Comparison of ENCODE assay signal across 1 cellular context in the genomic region with DNA sequence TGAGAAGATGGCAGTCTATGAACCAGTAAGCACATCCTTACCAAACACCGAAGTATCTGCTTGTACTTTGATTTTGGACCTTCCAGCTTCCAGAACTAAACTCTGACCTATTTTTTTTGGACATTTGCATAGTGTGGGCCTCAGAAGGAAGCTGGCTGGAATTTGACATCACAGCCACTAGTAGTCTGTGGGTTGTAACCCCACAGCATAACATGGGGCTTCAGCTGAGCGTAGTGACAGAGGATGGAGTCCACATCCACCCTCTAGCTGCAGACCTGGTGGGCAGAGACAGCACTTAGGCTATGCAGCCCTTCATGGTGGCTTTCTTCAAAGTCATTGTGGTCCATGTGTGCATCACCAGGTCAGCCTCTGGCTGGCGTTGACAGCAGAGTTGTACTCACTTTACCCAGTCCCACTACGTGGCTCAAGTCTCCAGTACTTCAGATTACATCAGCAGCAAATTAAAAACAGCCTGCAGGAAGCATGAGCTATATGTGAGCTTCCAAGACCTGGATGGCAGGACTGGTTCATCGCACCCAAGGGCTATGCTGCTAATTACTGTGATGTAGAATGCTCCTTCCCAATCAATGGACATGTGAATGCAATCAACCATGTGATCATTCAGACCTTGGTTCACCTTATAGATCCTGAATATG.
TF ChIP-seq lines count a peak whose summit lies in the region.

No MANE protein-coding gene starts in this region.

TF ChIP-seq in K562, 482 proteins besides CTCF, POLR2A, EP300 and RAD21 (continued from another document and continues in another):
- TF ChIP-seq, protein P1, sequence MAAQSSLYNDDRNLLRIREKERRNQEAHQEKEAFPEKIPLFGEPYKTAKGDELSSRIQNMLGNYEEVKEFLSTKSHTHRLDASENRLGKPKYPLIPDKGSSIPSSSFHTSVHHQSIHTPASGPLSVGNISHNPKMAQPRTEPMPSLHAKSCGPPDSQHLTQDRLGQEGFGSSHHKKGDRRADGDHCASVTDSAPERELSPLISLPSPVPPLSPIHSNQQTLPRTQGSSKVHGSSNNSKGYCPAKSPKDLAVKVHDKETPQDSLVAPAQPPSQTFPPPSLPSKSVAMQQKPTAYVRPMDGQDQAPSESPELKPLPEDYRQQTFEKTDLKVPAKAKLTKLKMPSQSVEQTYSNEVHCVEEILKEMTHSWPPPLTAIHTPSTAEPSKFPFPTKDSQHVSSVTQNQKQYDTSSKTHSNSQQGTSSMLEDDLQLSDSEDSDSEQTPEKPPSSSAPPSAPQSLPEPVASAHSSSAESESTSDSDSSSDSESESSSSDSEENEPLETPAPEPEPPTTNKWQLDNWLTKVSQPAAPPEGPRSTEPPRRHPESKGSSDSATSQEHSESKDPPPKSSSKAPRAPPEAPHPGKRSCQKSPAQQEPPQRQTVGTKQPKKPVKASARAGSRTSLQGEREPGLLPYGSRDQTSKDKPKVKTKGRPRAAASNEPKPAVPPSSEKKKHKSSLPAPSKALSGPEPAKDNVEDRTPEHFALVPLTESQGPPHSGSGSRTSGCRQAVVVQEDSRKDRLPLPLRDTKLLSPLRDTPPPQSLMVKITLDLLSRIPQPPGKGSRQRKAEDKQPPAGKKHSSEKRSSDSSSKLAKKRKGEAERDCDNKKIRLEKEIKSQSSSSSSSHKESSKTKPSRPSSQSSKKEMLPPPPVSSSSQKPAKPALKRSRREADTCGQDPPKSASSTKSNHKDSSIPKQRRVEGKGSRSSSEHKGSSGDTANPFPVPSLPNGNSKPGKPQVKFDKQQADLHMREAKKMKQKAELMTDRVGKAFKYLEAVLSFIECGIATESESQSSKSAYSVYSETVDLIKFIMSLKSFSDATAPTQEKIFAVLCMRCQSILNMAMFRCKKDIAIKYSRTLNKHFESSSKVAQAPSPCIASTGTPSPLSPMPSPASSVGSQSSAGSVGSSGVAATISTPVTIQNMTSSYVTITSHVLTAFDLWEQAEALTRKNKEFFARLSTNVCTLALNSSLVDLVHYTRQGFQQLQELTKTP (IDR thresholded peaks at IDR 0.05; ENCODE audit: low read depth in 1 of 2, partially characterized antibody in 2 of 2), result no peak
- TF ChIP-seq ATF1 (CRISPR knock-in tag; IDR thresholded peaks at IDR 0.05), result 0 out of 2 replicates have a peak, but pooled peaks have one; percentile 3
- no peak for TF ChIP-seq ATF1 (tag; IDR thresholded peaks at IDR 0.05)
- no peak for TF ChIP-seq ZBTB17 (CRISPR knock-in tag; IDR thresholded peaks at IDR 0.05)
- TF ChIP-seq ZNF408 (CRISPR knock-in tag; IDR thresholded peaks at IDR 0.05; ENCODE audit: low read depth), result no peak
- TF ChIP-seq ZNF12 (CRISPR knock-in tag; IDR thresholded peaks at IDR 0.05), result no peak
- TF ChIP-seq ZNF143 (CRISPR knock-in tag; IDR thresholded peaks at IDR 0.05), result no peak
- no peak for TF ChIP-seq ILF3 (IDR thresholded peaks at IDR 0.05; ENCODE audit: borderline replicate concordance)
- no peak for TF ChIP-seq NFATC3 (IDR thresholded peaks at IDR 0.05)
- TF ChIP-seq, protein P2, sequence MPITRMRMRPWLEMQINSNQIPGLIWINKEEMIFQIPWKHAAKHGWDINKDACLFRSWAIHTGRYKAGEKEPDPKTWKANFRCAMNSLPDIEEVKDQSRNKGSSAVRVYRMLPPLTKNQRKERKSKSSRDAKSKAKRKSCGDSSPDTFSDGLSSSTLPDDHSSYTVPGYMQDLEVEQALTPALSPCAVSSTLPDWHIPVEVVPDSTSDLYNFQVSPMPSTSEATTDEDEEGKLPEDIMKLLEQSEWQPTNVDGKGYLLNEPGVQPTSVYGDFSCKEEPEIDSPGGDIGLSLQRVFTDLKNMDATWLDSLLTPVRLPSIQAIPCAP (CRISPR knock-in tag; IDR thresholded peaks at IDR 0.05; ENCODE audit: borderline replicate concordance), result no peak
- TF ChIP-seq, protein P3, sequence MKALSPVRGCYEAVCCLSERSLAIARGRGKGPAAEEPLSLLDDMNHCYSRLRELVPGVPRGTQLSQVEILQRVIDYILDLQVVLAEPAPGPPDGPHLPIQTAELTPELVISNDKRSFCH (CRISPR knock-in tag; IDR thresholded peaks at IDR 0.05), result no peak
- TF ChIP-seq, protein P3 (tag; IDR thresholded peaks at IDR 0.05), result peak; percentile 48; the same call in 1 of the 2 replicates
- TF ChIP-seq, protein P4, sequence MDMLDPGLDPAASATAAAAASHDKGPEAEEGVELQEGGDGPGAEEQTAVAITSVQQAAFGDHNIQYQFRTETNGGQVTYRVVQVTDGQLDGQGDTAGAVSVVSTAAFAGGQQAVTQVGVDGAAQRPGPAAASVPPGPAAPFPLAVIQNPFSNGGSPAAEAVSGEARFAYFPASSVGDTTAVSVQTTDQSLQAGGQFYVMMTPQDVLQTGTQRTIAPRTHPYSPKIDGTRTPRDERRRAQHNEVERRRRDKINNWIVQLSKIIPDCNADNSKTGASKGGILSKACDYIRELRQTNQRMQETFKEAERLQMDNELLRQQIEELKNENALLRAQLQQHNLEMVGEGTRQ (CRISPR knock-in tag; IDR thresholded peaks at IDR 0.05), result peak; percentile 37; the same call in 1 of the 2 replicates
- no peak for TF ChIP-seq CEBPB (tag; IDR thresholded peaks at IDR 0.05)
- TF ChIP-seq, protein P5, sequence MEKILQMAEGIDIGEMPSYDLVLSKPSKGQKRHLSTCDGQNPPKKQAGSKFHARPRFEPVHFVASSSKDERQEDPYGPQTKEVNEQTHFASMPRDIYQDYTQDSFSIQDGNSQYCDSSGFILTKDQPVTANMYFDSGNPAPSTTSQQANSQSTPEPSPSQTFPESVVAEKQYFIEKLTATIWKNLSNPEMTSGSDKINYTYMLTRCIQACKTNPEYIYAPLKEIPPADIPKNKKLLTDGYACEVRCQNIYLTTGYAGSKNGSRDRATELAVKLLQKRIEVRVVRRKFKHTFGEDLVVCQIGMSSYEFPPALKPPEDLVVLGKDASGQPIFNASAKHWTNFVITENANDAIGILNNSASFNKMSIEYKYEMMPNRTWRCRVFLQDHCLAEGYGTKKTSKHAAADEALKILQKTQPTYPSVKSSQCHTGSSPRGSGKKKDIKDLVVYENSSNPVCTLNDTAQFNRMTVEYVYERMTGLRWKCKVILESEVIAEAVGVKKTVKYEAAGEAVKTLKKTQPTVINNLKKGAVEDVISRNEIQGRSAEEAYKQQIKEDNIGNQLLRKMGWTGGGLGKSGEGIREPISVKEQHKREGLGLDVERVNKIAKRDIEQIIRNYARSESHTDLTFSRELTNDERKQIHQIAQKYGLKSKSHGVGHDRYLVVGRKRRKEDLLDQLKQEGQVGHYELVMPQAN (IDR thresholded peaks at IDR 0.05; ENCODE audit: borderline replicate concordance), result no peak
- no peak for TF ChIP-seq ZNF146 (CRISPR knock-in tag; IDR thresholded peaks at IDR 0.05; ENCODE audit: unreplicated experiment)
- TF ChIP-seq, protein P6, sequence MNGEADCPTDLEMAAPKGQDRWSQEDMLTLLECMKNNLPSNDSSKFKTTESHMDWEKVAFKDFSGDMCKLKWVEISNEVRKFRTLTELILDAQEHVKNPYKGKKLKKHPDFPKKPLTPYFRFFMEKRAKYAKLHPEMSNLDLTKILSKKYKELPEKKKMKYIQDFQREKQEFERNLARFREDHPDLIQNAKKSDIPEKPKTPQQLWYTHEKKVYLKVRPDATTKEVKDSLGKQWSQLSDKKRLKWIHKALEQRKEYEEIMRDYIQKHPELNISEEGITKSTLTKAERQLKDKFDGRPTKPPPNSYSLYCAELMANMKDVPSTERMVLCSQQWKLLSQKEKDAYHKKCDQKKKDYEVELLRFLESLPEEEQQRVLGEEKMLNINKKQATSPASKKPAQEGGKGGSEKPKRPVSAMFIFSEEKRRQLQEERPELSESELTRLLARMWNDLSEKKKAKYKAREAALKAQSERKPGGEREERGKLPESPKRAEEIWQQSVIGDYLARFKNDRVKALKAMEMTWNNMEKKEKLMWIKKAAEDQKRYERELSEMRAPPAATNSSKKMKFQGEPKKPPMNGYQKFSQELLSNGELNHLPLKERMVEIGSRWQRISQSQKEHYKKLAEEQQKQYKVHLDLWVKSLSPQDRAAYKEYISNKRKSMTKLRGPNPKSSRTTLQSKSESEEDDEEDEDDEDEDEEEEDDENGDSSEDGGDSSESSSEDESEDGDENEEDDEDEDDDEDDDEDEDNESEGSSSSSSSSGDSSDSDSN (IDR thresholded peaks at IDR 0.05; ENCODE audit: borderline replicate concordance in 1 of 2, low read depth in 2 of 2, low read length in 2 of 2), result no peak
- TF ChIP-seq CREB1 (IDR thresholded peaks at IDR 0.05), result no peak
- TF ChIP-seq CREB1 (CRISPR knock-in tag; IDR thresholded peaks at IDR 0.05), result 0 out of 2 replicates have a peak, but pooled peaks have one; percentile 46
- TF ChIP-seq, protein P7, sequence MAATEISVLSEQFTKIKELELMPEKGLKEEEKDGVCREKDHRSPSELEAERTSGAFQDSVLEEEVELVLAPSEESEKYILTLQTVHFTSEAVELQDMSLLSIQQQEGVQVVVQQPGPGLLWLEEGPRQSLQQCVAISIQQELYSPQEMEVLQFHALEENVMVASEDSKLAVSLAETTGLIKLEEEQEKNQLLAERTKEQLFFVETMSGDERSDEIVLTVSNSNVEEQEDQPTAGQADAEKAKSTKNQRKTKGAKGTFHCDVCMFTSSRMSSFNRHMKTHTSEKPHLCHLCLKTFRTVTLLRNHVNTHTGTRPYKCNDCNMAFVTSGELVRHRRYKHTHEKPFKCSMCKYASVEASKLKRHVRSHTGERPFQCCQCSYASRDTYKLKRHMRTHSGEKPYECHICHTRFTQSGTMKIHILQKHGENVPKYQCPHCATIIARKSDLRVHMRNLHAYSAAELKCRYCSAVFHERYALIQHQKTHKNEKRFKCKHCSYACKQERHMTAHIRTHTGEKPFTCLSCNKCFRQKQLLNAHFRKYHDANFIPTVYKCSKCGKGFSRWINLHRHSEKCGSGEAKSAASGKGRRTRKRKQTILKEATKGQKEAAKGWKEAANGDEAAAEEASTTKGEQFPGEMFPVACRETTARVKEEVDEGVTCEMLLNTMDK (IDR thresholded peaks at IDR 0.05; ENCODE audit: borderline replicate concordance, insufficient read depth, low read depth, low read length, poor library complexity, severe bottlenecking), result no peak
- peak; percentile 96; the same call in 1 of the 2 replicates for TF ChIP-seq PHB (CRISPR knock-in tag; IDR thresholded peaks at IDR 0.05)
- TF ChIP-seq MYNN (IDR thresholded peaks at IDR 0.05), result no peak
- TF ChIP-seq MYNN (CRISPR knock-in tag; IDR thresholded peaks at IDR 0.05), result peak; percentile 45; the same call in 1 of the 2 replicates
- TF ChIP-seq, protein P8, sequence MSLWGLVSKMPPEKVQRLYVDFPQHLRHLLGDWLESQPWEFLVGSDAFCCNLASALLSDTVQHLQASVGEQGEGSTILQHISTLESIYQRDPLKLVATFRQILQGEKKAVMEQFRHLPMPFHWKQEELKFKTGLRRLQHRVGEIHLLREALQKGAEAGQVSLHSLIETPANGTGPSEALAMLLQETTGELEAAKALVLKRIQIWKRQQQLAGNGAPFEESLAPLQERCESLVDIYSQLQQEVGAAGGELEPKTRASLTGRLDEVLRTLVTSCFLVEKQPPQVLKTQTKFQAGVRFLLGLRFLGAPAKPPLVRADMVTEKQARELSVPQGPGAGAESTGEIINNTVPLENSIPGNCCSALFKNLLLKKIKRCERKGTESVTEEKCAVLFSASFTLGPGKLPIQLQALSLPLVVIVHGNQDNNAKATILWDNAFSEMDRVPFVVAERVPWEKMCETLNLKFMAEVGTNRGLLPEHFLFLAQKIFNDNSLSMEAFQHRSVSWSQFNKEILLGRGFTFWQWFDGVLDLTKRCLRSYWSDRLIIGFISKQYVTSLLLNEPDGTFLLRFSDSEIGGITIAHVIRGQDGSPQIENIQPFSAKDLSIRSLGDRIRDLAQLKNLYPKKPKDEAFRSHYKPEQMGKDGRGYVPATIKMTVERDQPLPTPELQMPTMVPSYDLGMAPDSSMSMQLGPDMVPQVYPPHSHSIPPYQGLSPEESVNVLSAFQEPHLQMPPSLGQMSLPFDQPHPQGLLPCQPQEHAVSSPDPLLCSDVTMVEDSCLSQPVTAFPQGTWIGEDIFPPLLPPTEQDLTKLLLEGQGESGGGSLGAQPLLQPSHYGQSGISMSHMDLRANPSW (CRISPR knock-in tag; IDR thresholded peaks at IDR 0.05), result 0 out of 2 replicates have a peak, but pooled peaks have one; percentile 27
- no peak for TF ChIP-seq GATAD2B (IDR thresholded peaks at IDR 0.05; ENCODE audit: borderline replicate concordance)
- no peak for TF ChIP-seq JUND (IDR thresholded peaks at IDR 0.05; ENCODE audit: borderline replicate concordance, low read depth, low read length)
- no peak for TF ChIP-seq JUND (tag; IDR thresholded peaks at IDR 0.05; ENCODE audit: borderline replicate concordance, low read depth, low read length)
- TF ChIP-seq, protein P9, sequence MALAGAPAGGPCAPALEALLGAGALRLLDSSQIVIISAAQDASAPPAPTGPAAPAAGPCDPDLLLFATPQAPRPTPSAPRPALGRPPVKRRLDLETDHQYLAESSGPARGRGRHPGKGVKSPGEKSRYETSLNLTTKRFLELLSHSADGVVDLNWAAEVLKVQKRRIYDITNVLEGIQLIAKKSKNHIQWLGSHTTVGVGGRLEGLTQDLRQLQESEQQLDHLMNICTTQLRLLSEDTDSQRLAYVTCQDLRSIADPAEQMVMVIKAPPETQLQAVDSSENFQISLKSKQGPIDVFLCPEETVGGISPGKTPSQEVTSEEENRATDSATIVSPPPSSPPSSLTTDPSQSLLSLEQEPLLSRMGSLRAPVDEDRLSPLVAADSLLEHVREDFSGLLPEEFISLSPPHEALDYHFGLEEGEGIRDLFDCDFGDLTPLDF (CRISPR knock-in tag; IDR thresholded peaks at IDR 0.05), result peak; percentile 43; the same call in 1 of the 2 replicates
- no peak for TF ChIP-seq ESRRB (CRISPR knock-in tag; IDR thresholded peaks at IDR 0.05; ENCODE audit: borderline replicate concordance)
- no peak for TF ChIP-seq ETV1 (tag; conservative IDR thresholded peaks at IDR 0.05; ENCODE audit: low read depth)
- TF ChIP-seq KLF1 (tag; IDR thresholded peaks at IDR 0.05), result 0 out of 2 replicates have a peak, but pooled peaks have one; percentile 10
- TF ChIP-seq NFE2L1 (tag; IDR thresholded peaks at IDR 0.05; ENCODE audit: borderline replicate concordance, low read depth), result no peak
- TF ChIP-seq RBBP5 (IDR thresholded peaks at IDR 0.05; ENCODE audit: borderline replicate concordance, insufficient read depth, low read length, poor library complexity, severe bottlenecking), result peak; percentile 23
- TF ChIP-seq, protein P10, sequence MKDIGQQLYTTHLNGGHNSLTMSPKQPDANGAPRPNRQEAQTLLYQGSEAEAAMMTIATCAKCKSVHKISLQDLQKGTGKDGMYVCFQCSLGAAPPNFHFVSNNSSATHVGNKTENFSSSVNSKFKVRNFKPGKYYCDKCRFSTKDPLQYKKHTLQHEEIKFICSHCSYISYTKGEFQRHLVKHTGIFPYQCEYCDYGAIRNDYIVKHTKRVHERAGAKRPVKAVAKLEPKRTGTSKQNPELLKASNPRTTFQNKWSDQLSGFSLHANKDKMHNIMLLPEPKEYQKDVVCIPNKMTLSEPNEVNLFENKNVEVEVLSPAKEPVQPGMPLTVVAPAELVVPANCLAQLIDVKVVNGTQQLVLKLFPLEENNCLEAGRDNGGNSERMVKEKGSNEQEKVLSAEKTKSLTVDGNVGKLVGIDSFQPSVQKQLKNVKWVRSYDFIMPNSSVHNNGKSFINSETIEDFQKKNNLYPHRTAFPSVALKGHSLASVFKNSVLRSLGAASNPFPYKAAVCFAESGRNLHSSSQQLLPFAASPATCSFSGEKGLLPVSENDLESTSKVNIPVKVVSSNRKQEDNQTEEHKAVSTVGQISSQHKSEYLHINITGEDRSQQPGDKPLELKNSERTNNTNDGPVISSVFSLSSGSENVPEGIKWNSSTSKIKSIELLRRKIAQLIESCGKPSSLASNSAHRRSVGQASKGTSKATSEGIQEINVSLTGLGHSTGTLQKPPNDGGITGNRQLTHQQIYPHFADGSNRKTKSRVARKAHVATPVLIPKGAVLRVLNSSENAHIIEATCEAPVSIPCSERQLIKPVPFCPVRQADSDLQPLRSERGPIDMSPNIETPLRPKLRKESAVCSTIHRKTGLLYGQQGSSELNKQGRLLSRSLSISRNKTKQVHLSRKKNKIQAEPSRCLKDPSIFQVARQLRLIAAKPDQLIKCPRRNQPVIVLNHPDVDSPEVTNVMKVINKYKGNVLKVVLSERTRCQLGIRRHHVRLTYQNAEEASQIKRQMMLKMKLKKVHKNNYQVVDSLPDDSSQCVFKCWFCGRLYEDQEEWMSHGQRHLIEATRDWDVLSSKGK (CRISPR knock-in tag; IDR thresholded peaks at IDR 0.05), result no peak
